In genomic region chr4:185885075-185885474, GRCh38 we compare ENCODE assay signal across 24 cellular contexts.
"Had no signal": no experiment of that assay in that cellular context is flagged by ENCODE, and none has a peak within 500 bp of the region (broad histone marks: within the 10 kb centered on the region; RNA-seq: fewer than 3 reads in every experiment).

No MANE protein-coding gene starts in this region.

- H3K27ac ChIP-seq: coronary artery, foreskin keratinocyte, hepatocyte, neutrophil, sigmoid colon, skin epidermis, stomach, thoracic aorta, transverse colon had no signal

- H3K4me1 Mint-ChIP-seq: naive B cell had no signal

- ATAC-seq: foreskin keratinocyte; left colon; left ventricle myocardium superior; stimulated activated naive B cell treated with anti-CD40 and anti-IgM and Interleukin-4, amounts not matched to agents 10 μg/mL and 1 μg/mL and 100 μg/mL, for 72 hours had no signal

- H3K4me2 ChIP-seq: hepatocyte had no signal

- DNase-seq: effector CD4-positive, alpha-beta T cell; endodermal cell; erythroblast; foreskin keratinocyte; kidney; left colon; left ventricle myocardium superior; mesendoderm; naive B cell; nephron progenitor cell; posterior cingulate gyrus; sigmoid colon; stimulated activated CD4-positive, alpha-beta T cell treated with anti-CD3 and anti-CD28 coated beads, Interleukin-2, amount 100 ng/mL, for 24 hours; stimulated activated CD4-positive, alpha-beta T cell treated with anti-CD3 and anti-CD28 coated beads, Interleukin-4, amount 100 ng/mL, for 4 hours; stimulated activated naive B cell treated with anti-CD40 and anti-IgM and Interleukin-4, amounts not matched to agents 10 μg/mL and 1 μg/mL and 100 μg/mL, for 72 hours; stomach; substantia nigra; transverse colon had no signal

- H3K27ac Mint-ChIP-seq: endodermal cell; naive B cell; nephron progenitor cell; stimulated activated naive B cell treated with anti-CD40 and anti-IgM and Interleukin-4, amounts not matched to agents 10 μg/mL and 1 μg/mL and 100 μg/mL, for 72 hours had no signal

- H3K9me3 ChIP-seq: neutrophil had no signal

- H3K79me2 ChIP-seq: hepatocyte had no signal

- H3K36me3 ChIP-seq: neutrophil, sigmoid colon, stomach, thoracic aorta, transverse colon had no signal

- H3K4me1 ChIP-seq: sigmoid colon, transverse colon had no signal

- H3K27me3 ChIP-seq: foreskin keratinocyte, hepatocyte, neutrophil, sigmoid colon, stomach, transverse colon had no signal

- H3K4me3 ChIP-seq: coronary artery, hepatocyte, lung, sigmoid colon, skin epidermis, stomach, thoracic aorta, transverse colon had no signal

- H3K4me3 Mint-ChIP-seq: endodermal cell; naive B cell; nephron progenitor cell; stimulated activated naive B cell treated with anti-CD40 and anti-IgM and Interleukin-4, amounts not matched to agents 10 μg/mL and 1 μg/mL and 100 μg/mL, for 72 hours had no signal

- H2AFZ ChIP-seq: hepatocyte had no signal
